In the genomic region with DNA sequence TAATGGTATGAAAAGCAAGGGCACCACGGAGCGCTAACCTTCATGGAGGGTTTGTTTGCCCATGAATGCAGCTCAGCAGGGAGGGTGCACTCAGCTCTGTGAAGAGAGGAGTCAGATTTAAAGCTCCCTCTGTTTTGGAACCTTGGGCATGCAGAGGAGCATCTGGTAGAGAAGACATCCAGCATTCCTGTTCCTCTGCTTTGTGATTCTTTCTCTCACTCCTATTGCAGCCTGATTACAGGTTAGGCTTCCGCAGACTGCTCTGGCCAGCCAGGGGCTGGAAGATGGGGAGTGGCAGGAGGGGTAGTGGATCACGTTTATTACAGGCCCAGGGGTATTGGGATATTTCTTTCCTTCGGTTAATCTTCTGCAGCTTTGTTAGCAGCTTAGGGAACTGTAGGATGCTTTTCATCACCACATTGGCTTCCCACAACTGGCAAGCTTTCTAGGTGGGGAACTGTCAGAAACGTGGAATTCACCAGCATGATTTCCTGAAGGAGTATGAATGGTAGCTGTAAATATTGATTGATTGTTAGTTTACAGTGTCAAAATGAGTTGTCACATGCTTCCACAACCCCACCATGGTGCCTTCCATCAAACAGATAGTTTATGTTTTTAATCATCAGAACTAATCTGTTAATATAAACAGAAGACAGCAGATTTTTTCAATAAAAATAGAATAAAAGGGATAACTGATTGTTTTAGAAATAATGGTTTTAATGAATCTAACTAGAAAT, we compare ENCODE assay signal across 20 cellular contexts.
DNase-seq lines count a peak whose midpoint lies in the region; ATAC-seq lines count a peak whose summit lies in the region.
"Had no signal": no experiment of that assay in that cellular context is flagged by ENCODE, and none has a peak within 500 bp of the region (broad histone marks: within the 10 kb centered on the region; RNA-seq: fewer than 3 reads in every experiment).

No MANE protein-coding gene starts in this region.

- H2AK5ac ChIP-seq in neuronal stem cell (ENCODE audit: low read depth, low read length), result no peak overlapping the region

- H3K23ac ChIP-seq in neuronal stem cell (ENCODE audit: low read depth, low read length, poor library complexity), result no peak overlapping the region

- ATAC-seq in GM18502 (IDR thresholded peaks at IDR 0.05; ENCODE audit: poor library complexity, unreplicated experiment) (no peak), GM21825 (IDR thresholded peaks at IDR 0.05; ENCODE audit: unreplicated experiment) (no peak)
- ATAC-seq: HepG2, Right ventricle myocardium inferior, T-cell had no signal

- no peak overlapping the region for H3K9ac ChIP-seq in NT2/D1 (ENCODE audit: insufficient read length, low read depth)
- no peak overlapping the region for H3K9ac ChIP-seq in neuronal stem cell (ENCODE audit: low read depth, low read length, poor library complexity)
- H3K9ac ChIP-seq: KMS-11 had no signal

- no peaks in the 10 kb centered on the region for H3K4me1 ChIP-seq in NT2/D1 (ENCODE audit: insufficient read depth, insufficient read length)
- peaks cover 3 to 6% of the 10 kb centered on the region in 2 donors for H3K4me1 ChIP-seq in neuronal stem cell (ENCODE audit: control insufficient read depth in 2 of 2, insufficient read depth in 1 of 2, low read depth in 1 of 2, low read length in 2 of 2)
- H3K4me1 ChIP-seq: Peyer's patch had no signal

- no peak overlapping the region for H2BK12ac ChIP-seq in neuronal stem cell (ENCODE audit: low read length)

- H3K27me3 ChIP-seq in NT2/D1 (ENCODE audit: insufficient read depth, insufficient read length), result no peaks in the 10 kb centered on the region
- H3K27me3 ChIP-seq in neuronal stem cell (ENCODE audit: control insufficient read depth in 3 of 3, insufficient read depth in 3 of 3, low read depth in 1 of 3, low read length in 3 of 3), result no peaks in the 10 kb centered on the region
- H3K27me3 ChIP-seq: Peyer's patch had no signal

- H2BK120ac ChIP-seq in neuronal stem cell (ENCODE audit: low read depth, low read length), result no peak overlapping the region

- H3K4me3 ChIP-seq in NT2/D1 (ENCODE audit: insufficient read length, low read depth) (no peak overlapping the region), neuronal stem cell (ENCODE audit: low read length in 2 of 2) (no peak overlapping the region)
- H3K4me3 ChIP-seq: Peyer's patch had no signal

- H3K4me2 ChIP-seq in neuronal stem cell (ENCODE audit: insufficient read depth, low read length, poor library complexity, severe bottlenecking), result no peak overlapping the region
- H3K4me2 ChIP-seq: KMS-11 had no signal

- no peak overlapping the region for H4K91ac ChIP-seq in neuronal stem cell (ENCODE audit: low read depth, low read length, poor library complexity)

- H3K4ac ChIP-seq in neuronal stem cell (ENCODE audit: low read length), result no peak overlapping the region

- DNase-seq in ELF-1 (ENCODE audit: low read depth, low spot score) (peak; percentile 55), NCI-H146 treated with DMSO at 0.1 percent for 48 hours (lab: John Stamatoyannopoulos, UW; ENCODE audit: unreplicated experiment) (peak; percentile 96), NT2/D1 (ENCODE audit: low read depth, low spot score) (peak; percentile 30), neuronal stem cell (ENCODE audit: low spot score) (no peak), dedifferentiated amniotic fluid mesenchymal stem cell (ENCODE audit: extremely low spot score) (no peak)
- DNase-seq: Calu3; CD4-positive, CD25-positive, alpha-beta regulatory T cell; HFFc6; NCI-H1048; NCI-H2029 treated with DMSO at 0.1 percent for 48 hours; NCI-H226; NCI-H774; Peyer's patch; T-cell; T-helper 9 cell had no signal

- no peak overlapping the region for H3K27ac ChIP-seq in neuronal stem cell (replicated peaks; ENCODE audit: low read length)
- H3K27ac ChIP-seq: KMS-11, Peyer's patch had no signal

- no peak overlapping the region for H4K8ac ChIP-seq in neuronal stem cell (ENCODE audit: low read depth, low read length)

- no peak overlapping the region for H3K14ac ChIP-seq in neuronal stem cell (ENCODE audit: low read length)

- no CpG with 5 or more reads among the region's 6 CpGs for WGBS in neuronal stem cell (ENCODE audit: extremely low coverage in 2 of 2, insufficient read length in 2 of 2, insufficient replicate concordance in 1 of 2), 2 donors

- H2AFZ ChIP-seq in neuronal stem cell (ENCODE audit: low read length), result peak overlapping the region; percentile 21

- no peak overlapping the region for H2BK5ac ChIP-seq in neuronal stem cell (ENCODE audit: low read length)

- H3K9me3 ChIP-seq in NT2/D1 (ENCODE audit: insufficient read depth, low read length), result peaks cover 15% of the 10 kb centered on the region; the same call in 1 of the 2 replicates
- peaks cover 0 to 4% of the 10 kb centered on the region in 2 donors for H3K9me3 ChIP-seq in neuronal stem cell (replicated peaks in 1 of 2; ENCODE audit: control insufficient read depth in 2 of 2, insufficient read depth in 1 of 2, low read depth in 1 of 2, low read length in 2 of 2)
- H3K9me3 ChIP-seq: Peyer's patch had no signal

- H3K36me3 ChIP-seq in NT2/D1 (ENCODE audit: insufficient read depth, insufficient read length, low read length) (no peaks in the 10 kb centered on the region), neuronal stem cell (replicated peaks in 1 of 2; ENCODE audit: control insufficient read depth in 2 of 2, insufficient read depth in 2 of 2, low read length in 2 of 2) (no peaks in the 10 kb centered on the region)
- H3K36me3 ChIP-seq: Peyer's patch had no signal

- H2BK15ac ChIP-seq in neuronal stem cell (ENCODE audit: low read length), result no peak overlapping the region

- H3K79me1 ChIP-seq in neuronal stem cell (ENCODE audit: low read depth, low read length), result no peaks in the 10 kb centered on the region

- no peak overlapping the region for H3K18ac ChIP-seq in neuronal stem cell (ENCODE audit: low read length)

Comparison
In these comparisons a context has a peak if more than half of its experiments do, and no peak if none do; other contexts are left out.
1. DNase-seq: peak in ELF-1 (single experiment), NCI-H146 treated with DMSO at 0.1 percent for 48 hours (single experiment) and NT2/D1 (single experiment); none in neuronal stem cell (single experiment) and dedifferentiated amniotic fluid mesenchymal stem cell (single experiment).